Comparison of ENCODE assay signal across 9 cellular contexts in genomic region chr18:32373995-32374394, GRCh38.
DNase-seq lines count a peak whose midpoint lies in the region; ATAC-seq and TF ChIP-seq lines count a peak whose summit lies in the region.
"Had no signal": no experiment of that assay in that cellular context is flagged by ENCODE, and none has a peak within 500 bp of the region (broad histone marks: within the 10 kb centered on the region; RNA-seq: fewer than 3 reads in every experiment).

No MANE protein-coding gene starts in this region.

- peak; percentile 56 for DNase-seq in HCEC 1CT
- DNase-seq in NCI-H446 treated with DMSO at 0.1 percent for 48 hours (lab: John Stamatoyannopoulos, UW) = peak; percentile 14
- peak; percentile 73 for DNase-seq in cerebellar cortex (ENCODE audit: low spot score)
- peak; percentile 37 for DNase-seq in osteoblast (ENCODE audit: insufficient read length, low spot score, missing footprints)
- no peak for DNase-seq in iPS-NIHi11 (ENCODE audit: low spot score)
- DNase-seq in NCI-H187 (lab: John Stamatoyannopoulos, UW) = no peak
- no peak for DNase-seq in cerebellar nuclear complex (lab: John Stamatoyannopoulos, UW)
- DNase-seq: stimulated activated CD4-positive, alpha-beta T cell treated with anti-CD3 and anti-CD28 coated beads, Interleukin-4, amount 100 ng/mL, for 24 hours had no signal

- no peak overlapping the region for H2AFZ ChIP-seq in osteoblast (ENCODE audit: low read length)

- H3K36me3 ChIP-seq in osteoblast (ENCODE audit: insufficient read depth, low read length) = no peaks in the 10 kb centered on the region

- H3K27ac ChIP-seq in osteoblast (ENCODE audit: low read depth, low read length) = no peak overlapping the region

- H4K20me1 ChIP-seq in osteoblast (ENCODE audit: insufficient read depth, low read length) = no peaks in the 10 kb centered on the region

- no peak for TF ChIP-seq CTCF in osteoblast (IDR thresholded peaks at IDR 0.05; ENCODE audit: extremely low read depth, low read depth, low read length)

- H3K27me3 ChIP-seq in osteoblast (ENCODE audit: insufficient read depth, low read length) = no peaks in the 10 kb centered on the region

- no peak overlapping the region for H3K4me3 ChIP-seq in osteoblast (ENCODE audit: insufficient read depth, low read length)

- no peaks in the 10 kb centered on the region for H3K9me3 ChIP-seq in osteoblast (ENCODE audit: low read depth, low read length)

- ATAC-seq in GM19328 (IDR thresholded peaks at IDR 0.05; ENCODE audit: unreplicated experiment) = no peak

- no peaks in the 10 kb centered on the region for H3K79me2 ChIP-seq in osteoblast (ENCODE audit: insufficient read depth, low read length)

- H3K4me1 ChIP-seq in osteoblast (ENCODE audit: insufficient read depth, low read length) = peaks cover 4% of the 10 kb centered on the region

- H3K4me2 ChIP-seq in osteoblast (ENCODE audit: insufficient read depth, low read length) = no peak overlapping the region

Comparison
In these comparisons a context has a peak if more than half of its experiments do, and no peak if none do; other contexts are left out.
1. DNase-seq: peak in HCEC 1CT (single experiment), NCI-H446 treated with DMSO at 0.1 percent for 48 hours (single experiment), cerebellar cortex (single experiment) and osteoblast (single experiment); none in iPS-NIHi11 (single experiment), NCI-H187 (0 of 2) and cerebellar nuclear complex (0 of 2).